Comparison of ENCODE assay signal across 13 cellular contexts in genomic region chr11:96134622-96135021, GRCh38.
A peak's percentile ranks its signal among the peaks of the same experiment; 100 is the strongest.
DNase-seq lines count a peak whose midpoint lies in the region; ATAC-seq and TF ChIP-seq lines count a peak whose summit lies in the region.
"Had no signal": no experiment of that assay in that cellular context is flagged by ENCODE, and none has a peak within 500 bp of the region (broad histone marks: within the 10 kb centered on the region; RNA-seq: fewer than 3 reads in every experiment).

No MANE protein-coding gene starts in this region.

- H4K8ac ChIP-seq in mesendoderm (ENCODE audit: low read depth, low read length): no peak overlapping the region

- no peaks in the 10 kb centered on the region for H3K27me3 ChIP-seq in mesendoderm (ENCODE audit: insufficient read depth, low read length, poor library complexity)
- H3K27me3 ChIP-seq in colonic mucosa: no peaks in the 10 kb centered on the region
- H3K27me3 ChIP-seq: ascending aorta, right lobe of liver, suprapubic skin had no signal

- H2BK15ac ChIP-seq in mesendoderm (replicated peaks; ENCODE audit: low read depth): no peak overlapping the region

- H2BK120ac ChIP-seq in mesendoderm (ENCODE audit: low read depth, low read length): no peak overlapping the region

- no peaks in the 10 kb centered on the region for H3K79me1 ChIP-seq in mesendoderm (ENCODE audit: low read length)

- H3K36me3 ChIP-seq in mesendoderm (ENCODE audit: control insufficient read depth, insufficient read depth, low read length): no peaks in the 10 kb centered on the region
- H3K36me3 ChIP-seq in colonic mucosa: no peaks in the 10 kb centered on the region
- H3K36me3 ChIP-seq: ascending aorta, right lobe of liver, suprapubic skin had no signal

- no peak overlapping the region for H3K23ac ChIP-seq in mesendoderm (ENCODE audit: low read length)

- H3K4me1 ChIP-seq in mesendoderm (ENCODE audit: control insufficient read depth, low read depth, low read length) (no peaks in the 10 kb centered on the region), colonic mucosa (peaks cover 4% of the 10 kb centered on the region)
- H3K4me1 ChIP-seq: right lobe of liver had no signal

- no peak overlapping the region for H3K4ac ChIP-seq in mesendoderm (ENCODE audit: low read depth, low read length)

- WGBS in mesendoderm (ENCODE audit: extremely low coverage, insufficient coverage, low lambda C conversion rate): no CpG with 5 or more reads among the region's 1 CpG

- H3K56ac ChIP-seq in mesendoderm (ENCODE audit: low read length): no peak overlapping the region

- no peaks in the 10 kb centered on the region for H3K79me2 ChIP-seq in mesendoderm (ENCODE audit: control insufficient read depth, insufficient read depth, low read length)

- H3K27ac ChIP-seq in mesendoderm (ENCODE audit: low read depth, low read length) (no peak overlapping the region), colonic mucosa (no peak overlapping the region)
- H3K27ac ChIP-seq: ascending aorta, right lobe of liver, suprapubic skin had no signal

- intact Hi-C loops in colonic mucosa (cut with DNase I): no loop called here

- no peak overlapping the region for H3K18ac ChIP-seq in mesendoderm (ENCODE audit: low read length)

- no peak for TF ChIP-seq CTCF in colonic mucosa (IDR thresholded peaks at IDR 0.05)

- H3K4me3 ChIP-seq in mesendoderm (ENCODE audit: low read length) (no peak overlapping the region), colonic mucosa (no peak overlapping the region)
- H3K4me3 ChIP-seq: ascending aorta, right lobe of liver, suprapubic skin had no signal

- peak; percentile 86 for DNase-seq in DMS53 (lab: John Stamatoyannopoulos, UW)
- DNase-seq in amniotic epithelial cell (ENCODE audit: low read depth): peak; percentile 50
- DNase-seq in mesendoderm: peak; percentile 42
- no peak for DNase-seq in COLO829 (ENCODE audit: low spot score)
- no peak for DNase-seq in iPS-NIHi7 (ENCODE audit: extremely low spot score)
- no peak for DNase-seq in colonic mucosa
- DNase-seq: activated CD4-positive, alpha-beta T cell treated with anti-CD3 and anti-CD28 coated beads for 1 hour; NCI-H524 treated with DMSO at 0.1 percent for 48 hours; right lobe of liver had no signal

- no peak overlapping the region for H2BK5ac ChIP-seq in mesendoderm (ENCODE audit: low read length)

- no peak overlapping the region for H3K4me2 ChIP-seq in mesendoderm (ENCODE audit: low read length)

- H4K5ac ChIP-seq in mesendoderm (ENCODE audit: low read length): no peak overlapping the region

- H3K9ac ChIP-seq in mesendoderm (ENCODE audit: low read length) (no peak overlapping the region), colonic mucosa (ENCODE audit: low read depth in 2 of 2, low read length in 2 of 2) (no peak overlapping the region)

- no peaks in the 10 kb centered on the region for H3K9me3 ChIP-seq in colonic mucosa
- H3K9me3 ChIP-seq: ascending aorta, right lobe of liver, suprapubic skin had no signal

- H2AK5ac ChIP-seq in mesendoderm (ENCODE audit: low read length): no peak overlapping the region

- peak; percentile 75 for ATAC-seq in HG03175 (IDR thresholded peaks at IDR 0.05; ENCODE audit: unreplicated experiment)
- no peak for ATAC-seq in GM21825 (IDR thresholded peaks at IDR 0.05; ENCODE audit: unreplicated experiment)

Comparison
In these comparisons a context has a peak if more than half of its experiments do, and no peak if none do; other contexts are left out.
1. DNase-seq: peak in DMS53 (single experiment), amniotic epithelial cell (single experiment) and mesendoderm (single experiment); none in COLO829 (single experiment), iPS-NIHi7 (single experiment) and colonic mucosa (single experiment).